ENCODE assay signal across 8 cellular contexts in the genomic region with DNA sequence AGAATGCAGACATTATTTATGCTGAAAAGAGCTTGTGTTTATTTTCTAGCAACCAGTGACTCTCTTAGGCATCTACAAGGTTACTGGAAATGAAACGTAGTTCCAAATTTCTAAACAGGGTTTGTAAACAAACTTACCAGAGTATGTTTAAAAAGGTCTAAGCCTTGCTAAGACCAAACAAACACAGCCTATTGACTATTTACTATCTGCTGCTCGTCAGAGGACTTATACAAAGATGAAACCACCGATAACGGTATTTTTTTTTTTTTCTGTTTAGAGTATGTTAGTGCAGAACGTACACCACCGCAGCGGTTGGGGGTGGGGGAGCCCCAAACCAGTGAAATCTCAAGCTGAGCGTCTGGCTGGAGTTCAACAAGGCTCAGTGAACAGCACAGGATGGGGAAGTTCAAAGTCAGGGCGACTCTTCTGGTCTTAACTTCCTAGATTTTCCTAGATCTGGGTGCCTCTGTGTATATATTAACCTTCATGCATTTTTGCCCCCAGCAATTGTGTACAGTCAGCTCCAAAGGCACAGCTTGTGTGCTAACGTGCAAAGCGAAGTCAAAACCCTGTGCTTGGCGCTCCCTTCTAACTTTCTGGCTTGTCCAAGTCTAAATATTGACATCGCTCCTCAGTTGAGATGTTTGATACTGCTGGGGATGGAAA. TPM values are rescaled to one million over a fixed set of nuclear protein-coding genes. Genes with fewer than 3 reads are reported as not detected.
DNase-seq lines count a peak whose midpoint lies in the region; ATAC-seq, FAIRE-seq and TF ChIP-seq lines count a peak whose summit lies in the region.

No MANE protein-coding gene starts in this region.

- peak overlapping the region; percentile 92 for H3K4me2 ChIP-seq in K562 (ENCODE audit: insufficient read depth, low read length)

- H3K9me3 Mint-ChIP-seq in immature natural killer cell, result no peaks in the 10 kb centered on the region

- peak overlapping the region; percentile 65 to 77 (median 73) for H3K4me3 Mint-ChIP-seq in immature natural killer cell

- in situ Hi-C loops in K562 (cut with MboI), result no loop called here

- ATAC-seq in GM21619 (IDR thresholded peaks at IDR 0.05; ENCODE audit: unreplicated experiment) (peak; percentile 55), K562 (peak; percentile 33), HG03095 (IDR thresholded peaks at IDR 0.05; ENCODE audit: unreplicated experiment) (no peak)

- peaks cover 10% of the 10 kb centered on the region for H3K4me1 ChIP-seq in ES-I3 (ENCODE audit: insufficient read depth, low read length)
- peaks cover 21 to 23% of the 10 kb centered on the region in 2 experiments; a peak in 4 of 5 replicates for H3K4me1 ChIP-seq in K562 (replicated peaks in 1 of 2; ENCODE audit: control insufficient read depth in 2 of 2, insufficient read depth in 2 of 2, low read length in 2 of 2)

- TF ChIP-seq POLR2A in K562 (conservative IDR thresholded peaks at IDR 0.05), result no peak

- H3K36me3 Mint-ChIP-seq in immature natural killer cell, result no peaks in the 10 kb centered on the region

- TF ChIP-seq EP300 in K562 (IDR thresholded peaks at IDR 0.05; ENCODE audit: low read length), result peak; percentile 3; the same call in 1 of the 2 replicates

- peak overlapping the region; percentile 95 for H2AFZ ChIP-seq in K562 (ENCODE audit: low read depth, low read length)

- CTCF ChIA-PET in K562 (lab: Yijun Ruan, JAX; ENCODE audit: low intra/inter-chr PET ratio), result no interaction called here

- no peaks in the 10 kb centered on the region for H3K9me1 ChIP-seq in K562 (ENCODE audit: control insufficient read depth, insufficient read depth, low read length)

- 5% methylated on average over 13 of the region's 13 CpGs for WGBS in K562 (ENCODE audit: insufficient coverage, low coverage, missing lambda C conversion rate)

- H3K9ac ChIP-seq in ES-I3 (ENCODE audit: low read depth, low read length) (peak overlapping the region; percentile 92), K562 (ENCODE audit: insufficient read depth in 1 of 2, low read depth in 2 of 2, low read length in 2 of 2) (peak overlapping the region; percentile 86 to 95)

- no peaks in the 10 kb centered on the region for H3K9me3 ChIP-seq in ES-I3 (ENCODE audit: control insufficient read depth, insufficient read depth, low read length)
- H3K9me3 ChIP-seq in K562 (replicated peaks; ENCODE audit: control insufficient read depth, insufficient read depth, low read depth, low read length), result no peaks in the 10 kb centered on the region

- no peaks in the 10 kb centered on the region for H3K79me2 ChIP-seq in K562 (ENCODE audit: control insufficient read depth, insufficient read depth, low read length)

- no peak for TF ChIP-seq RAD21 in K562 (CRISPR knock-in tag; conservative IDR thresholded peaks at IDR 0.05 in 1 of 2, IDR thresholded peaks at IDR 0.05 in 1 of 2)

- no TSS peak for BruUV-seq in K562 (replicated peaks; lab: Mats Ljungman, UMichigan)

- POLR2A ChIA-PET in K562 (lab: Yijun Ruan, JAX), result interaction anchor here (0.7 to 2.5 kb wide), 14 partner anchors 9 to 173 kb away, joined by 3 to 18 read pairs (median 3); no protein-coding TSS in a partner anchor

- H3K4me3 ChIP-seq in K562 (peak overlapping the region; percentile 67), skin epidermis (peak overlapping the region; percentile 55 to 83 (median 77))

- peak; percentile 61 for DNase-seq in MV-4-11 (lab: John Stamatoyannopoulos, UW)
- peak; percentile 23 to 74 (median 28) for DNase-seq in K562 (ENCODE audit: extremely low read depth in 1 of 4, low spot score in 3 of 4)
- peak; percentile 17 to 32 (median 25) for DNase-seq in immature natural killer cell
- DNase-seq in iPS-NIHi7 (ENCODE audit: extremely low spot score), result no peak

- H3K27ac Mint-ChIP-seq in immature natural killer cell, result peak overlapping the region in 2 of 6 donors; percentile 15 to 38

- FAIRE-seq in K562 (lab: Jason Lieb, UNC), result peak; percentile 73

- H3K36me3 ChIP-seq in ES-I3 (ENCODE audit: insufficient read depth, low read length) (peaks cover 2% of the 10 kb centered on the region; the same call in 1 of the 2 replicates), K562 (ENCODE audit: control insufficient read depth, insufficient read depth, low read length) (no peaks in the 10 kb centered on the region)

- intact Hi-C loops in K562 (cut with micrococcal nuclease), result no loop called here

- H4K20me1 ChIP-seq in K562 (replicated peaks; ENCODE audit: control insufficient read depth, insufficient read depth, low read length), result no peaks in the 10 kb centered on the region

- no peaks in the 10 kb centered on the region for H3K27me3 ChIP-seq in K562 (ENCODE audit: control insufficient read depth in 2 of 2, insufficient read depth in 2 of 2, low read length in 2 of 2)

- peaks cover 13 to 20% of the 10 kb centered on the region in 2 donors for H3K4me1 Mint-ChIP-seq in immature natural killer cell

- H3K27ac ChIP-seq in K562 (ENCODE audit: extremely low read depth, low read depth, low read length) (peak overlapping the region; percentile 87), skin epidermis (peak overlapping the region in 17 of 21 experiments; percentile 35 to 98 (median 89))

- TF ChIP-seq CTCF in K562 (IDR thresholded peaks at IDR 0.05 in 2 of 3, conservative IDR thresholded peaks at IDR 0.05 in 1 of 3; ENCODE audit: insufficient read depth in 2 of 3, low read depth in 1 of 3, low read length in 3 of 3), result no peak

- peaks cover 8 to 12% (median 10%) of the 10 kb centered on the region in 3 donors for H3K27me3 Mint-ChIP-seq in immature natural killer cell (ENCODE audit: low read depth in 3 of 3)

TF ChIP-seq in K562, 482 proteins besides CTCF, POLR2A, EP300 and RAD21 (continues in another document):
- TF ChIP-seq BCOR (IDR thresholded peaks at IDR 0.05) (no peak; the same call in 1 of the 2 replicates), ZNF717 (CRISPR knock-in tag; IDR thresholded peaks at IDR 0.05) (no peak), POU5F1 (IDR thresholded peaks at IDR 0.05; ENCODE audit: borderline replicate concordance, low read depth, low read length, partially characterized antibody) (no peak), SPI1 (IDR thresholded peaks at IDR 0.05; ENCODE audit: borderline replicate concordance, low read depth, low read length) (no peak), HLTF (IDR thresholded peaks at IDR 0.05) (no peak), ILF3 (IDR thresholded peaks at IDR 0.05; ENCODE audit: borderline replicate concordance) (no peak), THRAP3 (IDR thresholded peaks at IDR 0.05; ENCODE audit: borderline replicate concordance) (no peak), MECOM (CRISPR knock-in tag; IDR thresholded peaks at IDR 0.05) (0 out of 2 replicates have a peak, but pooled peaks have one; percentile 7), SETDB1 (IDR thresholded peaks at IDR 0.05; ENCODE audit: low read length) (no peak), ASH1L (IDR thresholded peaks at IDR 0.05; ENCODE audit: borderline replicate concordance, low read depth, partially characterized antibody) (no peak), CHD1 (IDR thresholded peaks at IDR 0.05; ENCODE audit: low read length) (no peak), SMARCE1 (IDR thresholded peaks at IDR 0.05) (peak; percentile 72; the same call in 1 of the 2 replicates), FOXJ2 (tag; IDR thresholded peaks at IDR 0.05) (peak; percentile 6; the same call in 1 of the 2 replicates), MTA1 (IDR thresholded peaks at IDR 0.05; ENCODE audit: borderline replicate concordance) (no peak), HIVEP1 (CRISPR knock-in tag; IDR thresholded peaks at IDR 0.05) (no peak), RHOXF2B (CRISPR knock-in tag; conservative IDR thresholded peaks at IDR 0.05) (no peak), U2AF2 (optimal IDR thresholded peaks at IDR 0.05; ENCODE audit: low read depth, low read length) (no peak), FOSL1 (tag; conservative IDR thresholded peaks at IDR 0.05) (no peak), ZKSCAN8 (CRISPR knock-in tag; IDR thresholded peaks at IDR 0.05) (no peak)
- TF ChIP-seq, protein P1, sequence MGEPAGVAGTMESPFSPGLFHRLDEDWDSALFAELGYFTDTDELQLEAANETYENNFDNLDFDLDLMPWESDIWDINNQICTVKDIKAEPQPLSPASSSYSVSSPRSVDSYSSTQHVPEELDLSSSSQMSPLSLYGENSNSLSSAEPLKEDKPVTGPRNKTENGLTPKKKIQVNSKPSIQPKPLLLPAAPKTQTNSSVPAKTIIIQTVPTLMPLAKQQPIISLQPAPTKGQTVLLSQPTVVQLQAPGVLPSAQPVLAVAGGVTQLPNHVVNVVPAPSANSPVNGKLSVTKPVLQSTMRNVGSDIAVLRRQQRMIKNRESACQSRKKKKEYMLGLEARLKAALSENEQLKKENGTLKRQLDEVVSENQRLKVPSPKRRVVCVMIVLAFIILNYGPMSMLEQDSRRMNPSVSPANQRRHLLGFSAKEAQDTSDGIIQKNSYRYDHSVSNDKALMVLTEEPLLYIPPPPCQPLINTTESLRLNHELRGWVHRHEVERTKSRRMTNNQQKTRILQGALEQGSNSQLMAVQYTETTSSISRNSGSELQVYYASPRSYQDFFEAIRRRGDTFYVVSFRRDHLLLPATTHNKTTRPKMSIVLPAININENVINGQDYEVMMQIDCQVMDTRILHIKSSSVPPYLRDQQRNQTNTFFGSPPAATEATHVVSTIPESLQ (CRISPR knock-in tag; IDR thresholded peaks at IDR 0.05), result no peak

RNA-seq across cellular contexts. Expression of a gene that starts 1.2 kb away (rescaled TPM):
- 11.2 and 15.6 TPM in 2 replicates for total RNA-seq in K562 (2011; cell fraction: chromatin; rRNA removed; ENCODE audit: low replicate concordance)
- total RNA-seq in K562 (2011; cell fraction: nucleolus; rRNA removed), result 5.0 and 5.5 TPM in 2 replicates
- 4.9 and 5.2 TPM in 2 replicates for total RNA-seq in K562 (2011; cell fraction: nucleoplasm; rRNA removed)
- 6.6 and 10.4 TPM in 2 replicates for total RNA-seq in K562 (2014; rRNA removed)
- total RNA-seq in K562 (2014; rRNA removed; fragmentation: Illumina TruSeq; extraction: Trizol), result 10.6 and 11.6 TPM in 2 replicates
- 8.8 and 9.2 TPM in 2 replicates for total RNA-seq in K562 (2015; rRNA removed; fragmentation: Illumina TruSeq; extraction: Trizol)
- 8.2 and 8.5 TPM in 2 replicates for total RNA-seq in K562 (2021)
- polyA plus RNA-seq in K562 (2011; rRNA removed), result 6.8 and 11.7 TPM in 2 replicates
- polyA plus RNA-seq in K562 (2011; cell fraction: cytosol; rRNA removed), result 3.3 and 3.5 TPM in 2 replicates
- 35.6 and 37.0 TPM in 2 replicates for polyA plus RNA-seq in K562 (2011; cell fraction: nucleus; rRNA removed)
- polyA plus RNA-seq in K562 (2012), result 5.4 and 9.0 TPM in 2 replicates
- 7.3 and 9.3 TPM in 2 replicates for polyA plus RNA-seq in K562 (2014; fragmentation: Illumina TruSeq; extraction: Trizol)
- 1 to 10 TPM; 1.7 to 3.8 TPM for polyA plus RNA-seq in K562 (2014; fragmentation: Nextera tagmentation; extraction: Ambion mirVana)
- polyA plus RNA-seq in K562 (2014; rRNA removed), result 9.7 and 11.5 TPM in 2 replicates
- polyA minus RNA-seq in K562 (2011; rRNA and poly(A)+ RNA removed), result 4.7 and 8.1 TPM in 2 replicates
- 3.7 and 6.9 TPM in 2 replicates for polyA minus RNA-seq in K562 (2011; cell fraction: cytosol; rRNA and poly(A)+ RNA removed)
- polyA minus RNA-seq in K562 (2011; cell fraction: nucleus; rRNA and poly(A)+ RNA removed), result 9.7 TPM in 2 replicates
- under 1 TPM in 2 of 3 donors, not detected in 1; 0.04 to 0.64 TPM for polyA plus RNA-seq in immature natural killer cell
